In the genomic region with DNA sequence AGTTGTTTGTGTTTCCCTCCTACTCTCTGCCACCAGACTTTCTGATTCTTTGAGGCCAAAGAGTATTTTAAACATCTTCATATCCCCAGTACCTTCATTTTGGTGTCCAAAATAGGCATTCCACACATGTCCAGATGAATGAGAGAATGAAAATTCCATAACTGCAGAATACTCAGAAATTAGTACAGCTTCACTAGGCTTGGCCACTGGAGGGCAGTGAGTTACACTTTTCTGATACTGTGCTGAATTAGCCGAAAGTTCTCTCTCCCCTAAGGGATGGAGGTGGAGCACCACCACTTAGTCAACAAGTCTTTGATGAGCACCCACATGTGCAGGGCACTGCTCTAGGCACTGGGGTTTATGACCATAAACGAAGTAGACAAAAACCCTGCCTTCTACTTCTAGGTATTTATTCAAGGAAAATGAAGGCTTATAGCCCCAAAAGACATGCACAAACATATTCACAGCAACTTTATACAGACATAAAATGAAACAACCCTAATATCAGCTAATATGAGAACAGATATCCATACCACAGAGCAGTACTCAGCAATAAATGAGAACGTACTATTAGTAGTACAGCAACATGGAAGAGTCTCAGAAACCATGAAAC, we compare ENCODE assay signal across 7 cellular contexts. TPM values are rescaled to one million over a fixed set of nuclear protein-coding genes. Genes with fewer than 3 reads are reported as not detected.
DNase-seq lines count a peak whose midpoint lies in the region; TF ChIP-seq lines count a peak whose summit lies in the region.

No MANE protein-coding gene starts in this region.

- no peak for TF ChIP-seq POLR2A in stomach (IDR thresholded peaks at IDR 0.05)

- WGBS in stomach, 5 donors: 52 to 63% (median 58%) methylated on average over 3 of the region's 3 CpGs

- no peak for TF ChIP-seq EP300 in stomach (IDR thresholded peaks at IDR 0.05)

- intact Hi-C loops in stomach (cut with DNase I; ENCODE audit: low total_unique reads): no loop called here

- H3K4me1 Mint-ChIP-seq in immature natural killer cell: no peaks in the 10 kb centered on the region

- H3K4me1 ChIP-seq in stomach: peaks cover 0 to 12% (median 3%) of the 10 kb centered on the region in 4 donors

- no peaks in the 10 kb centered on the region for H3K9me3 Mint-ChIP-seq in immature natural killer cell

- H3K27ac Mint-ChIP-seq in immature natural killer cell: no peak overlapping the region

- TF ChIP-seq CTCF in stomach (IDR thresholded peaks at IDR 0.05): peak in 1 of 7 experiments; percentile 28

- H3K4me3 ChIP-seq in stomach: no peak overlapping the region

- H3K27me3 ChIP-seq in stomach: no peaks in the 10 kb centered on the region

- no peaks in the 10 kb centered on the region for H3K27me3 Mint-ChIP-seq in immature natural killer cell (ENCODE audit: low read depth in 3 of 3)

- no peak overlapping the region for H3K4me3 Mint-ChIP-seq in immature natural killer cell

- peaks cover 32 to 35% (median 34%) of the 10 kb centered on the region in 3 donors for H3K36me3 Mint-ChIP-seq in immature natural killer cell

- CTCF ChIA-PET in HEK293T (lab: Yijun Ruan, JAX): interaction anchor here (0.6 to 1.6 kb wide), 2 partner anchors 9 to 27 kb away, joined by 4 read pairs; no protein-coding TSS in a partner anchor

- no peak overlapping the region for H3K27ac ChIP-seq in stomach

- H3K9me3 ChIP-seq in stomach: no peaks in the 10 kb centered on the region

- DNase-seq in EH (ENCODE audit: low read depth) (peak; percentile 61), HEK293T (ENCODE audit: extremely low spot score) (peak; percentile 57), UCSD-AML1 (lab: John Stamatoyannopoulos, UW; ENCODE audit: unreplicated experiment) (peak; percentile 26), germinal center (ENCODE audit: low spot score) (peak; percentile 25), stomach (no peak), immature natural killer cell (no peak)
- peak; percentile 7 for DNase-seq in stimulated activated CD4-positive, alpha-beta T cell treated with anti-CD3 and anti-CD28 coated beads, Interleukin-4, amount 100 ng/mL, for 24 hours

- peaks cover 14 to 65% (median 55%) of the 10 kb centered on the region in 4 donors for H3K36me3 ChIP-seq in stomach

- POLR2A ChIA-PET in HEK293T (lab: Yijun Ruan, JAX): no interaction called here

TF ChIP-seq in HEK293T, 16 proteins besides CTCF, POLR2A, EP300 and RAD21:
- no peak for TF ChIP-seq TARDBP (IDR thresholded peaks at IDR 0.05)
- no peak for TF ChIP-seq L3MBTL2 (conservative IDR thresholded peaks at IDR 0.05)
TF ChIP-seq in HEK293T: peak in this region for 0.

RNA-seq across cellular contexts. Expression of a gene that starts 46.1 kb away (rescaled TPM):
- under 1 TPM in 1 of 5 donors, not detected in 4; 0.87 TPM for total RNA-seq in stomach
- polyA plus RNA-seq in stomach (1 to 10 TPM in 1 of 3 donors, under 1 TPM in 1, not detected in 1; 0.60 to 1.2 TPM), immature natural killer cell (under 1 TPM in 2 of 3 donors, not detected in 1; 0.23 to 0.32 TPM)

RNA-seq across cellular contexts. Expression of a gene that starts 46.4 kb away (rescaled TPM):
- total RNA-seq in stomach: 10 to 100 TPM in 1 of 5 donors, 1 to 10 TPM in 4; 3.5 to 16.3 (median 6.4) TPM
- polyA plus RNA-seq in stomach (1 to 10 TPM; 5.8 to 6.4 (median 5.9) TPM), immature natural killer cell (1 to 10 TPM; 4.3 to 8.4 (median 7.2) TPM)

RNA-seq across cellular contexts. Expression of a gene that starts 49.8 kb away (rescaled TPM):
- 10 to 100 TPM; 11.7 to 46.0 (median 23.5) TPM for total RNA-seq in stomach
- polyA plus RNA-seq in stomach (10 to 100 TPM in 2 of 3 donors, 1 to 10 TPM in 1; 8.7 to 15.7 (median 14.6) TPM), immature natural killer cell (10 to 100 TPM; 15.2 to 26.4 (median 25.8) TPM)

Comparison
In these comparisons a context has a peak if more than half of its experiments do, and no peak if none do; other contexts are left out.
1. DNase-seq: peak in EH (single experiment), HEK293T (single experiment), UCSD-AML1 (single experiment), germinal center (single experiment) and stimulated activated CD4-positive, alpha-beta T cell treated with anti-CD3 and anti-CD28 coated beads, Interleukin-4, amount 100 ng/mL, for 24 hours (single experiment); none in stomach (single experiment) and immature natural killer cell (0 of 3).